16 cellular contexts compared by ENCODE assay signal in genomic region chr2:224024270-224024669, GRCh38. TPM values are rescaled to one million over a fixed set of nuclear protein-coding genes. Genes with fewer than 3 reads are reported as not detected.
DNase-seq lines count a peak whose midpoint lies in the region; ATAC-seq and TF ChIP-seq lines count a peak whose summit lies in the region.
"Had no signal": no experiment of that assay in that cellular context is flagged by ENCODE, and none has a peak within 500 bp of the region (broad histone marks: within the 10 kb centered on the region; RNA-seq: fewer than 3 reads in every experiment).

No MANE protein-coding gene starts in this region.

- DNase-seq in activated naive CD4-positive, alpha-beta T cell treated with Interleukin-2 at 50 U/mL for 16 hours: no peak
- no peak for DNase-seq in endothelial cell (ENCODE audit: low spot score)
- DNase-seq in stimulated activated CD4-positive, alpha-beta T cell treated with anti-CD3 and anti-CD28 coated beads, Interleukin-2, amount 100 ng/mL, for 48 hours: no peak
- DNase-seq in psoas muscle: no peak
- DNase-seq in type B pancreatic cell (ENCODE audit: extremely low spot score, unreplicated experiment): no peak
- DNase-seq: activated CD8-positive, alpha-beta memory T cell treated with anti-CD3 and anti-CD28 coated beads, Interleukin-2, amount 10 ng/mL, durations not matched to agents 7 days and 5 days; head of caudate nucleus; left ventricle myocardium superior; NCI-H2107; NCI-H524; thyroid gland had no signal

- H3K27me3 Mint-ChIP-seq in activated naive CD4-positive, alpha-beta T cell treated with anti-CD3 and anti-CD28 coated beads, Interleukin-2, amount 50 U/mL, for 24 hours: no peaks in the 10 kb centered on the region
- peaks cover 8% of the 10 kb centered on the region for H3K27me3 Mint-ChIP-seq in endothelial cell (ENCODE audit: unreplicated experiment)
- H3K27me3 Mint-ChIP-seq in type B pancreatic cell: peaks cover 4% of the 10 kb centered on the region
- H3K27me3 Mint-ChIP-seq: activated CD8-positive, alpha-beta memory T cell treated with anti-CD3 and anti-CD28 coated beads, Interleukin-2, amount 10 ng/mL, durations not matched to agents 7 days and 5 days had no signal

- H3K4me3 ChIP-seq in Loucy (ENCODE audit: low read length, poor library complexity, severe bottlenecking): no peak overlapping the region
- no peak overlapping the region for H3K4me3 ChIP-seq in psoas muscle
- H3K4me3 ChIP-seq: HAP-1, right atrium auricular region, thyroid gland had no signal

- H3K4me2 ChIP-seq in Loucy (ENCODE audit: low read depth, low read length, poor library complexity, severe bottlenecking): peak overlapping the region; percentile 77

- intact Hi-C loops in psoas muscle (cut with DNase I): no loop called here

- H3K4me1 ChIP-seq in Loucy (ENCODE audit: insufficient read depth, low read length, poor library complexity, severe bottlenecking) (peaks cover 53% of the 10 kb centered on the region), psoas muscle (peaks cover 8% of the 10 kb centered on the region)
- H3K4me1 ChIP-seq: HAP-1, right atrium auricular region, thyroid gland had no signal

- H3K9ac ChIP-seq in Loucy (ENCODE audit: low read depth, low read length, poor library complexity, severe bottlenecking): no peak overlapping the region

- H2AFZ ChIP-seq in Loucy (ENCODE audit: low read length): no peak overlapping the region

- TF ChIP-seq CTCF in Loucy (conservative IDR thresholded peaks at IDR 0.05; ENCODE audit: low read length) (no peak), endothelial cell (IDR thresholded peaks at IDR 0.05; ENCODE audit: unreplicated experiment) (no peak), psoas muscle (IDR thresholded peaks at IDR 0.05) (no peak), type B pancreatic cell (conservative IDR thresholded peaks at IDR 0.05) (no peak)

- H3K79me2 ChIP-seq in Loucy (ENCODE audit: insufficient read depth, low read length): no peaks in the 10 kb centered on the region; the same call in 1 of the 2 replicates

- H3K36me3 ChIP-seq in Loucy (ENCODE audit: insufficient read depth, low read length) (no peaks in the 10 kb centered on the region), psoas muscle (ENCODE audit: insufficient read depth in 1 of 2, low read depth in 1 of 2) (no peaks in the 10 kb centered on the region)
- H3K36me3 ChIP-seq: HAP-1, right atrium auricular region, thyroid gland had no signal

- WGBS in psoas muscle, 3 donors: 64 to 66% (median 66%) methylated on average over 4 of the region's 4 CpGs

- H3K9me3 ChIP-seq in Loucy (ENCODE audit: insufficient read depth, low read depth, low read length) (no peaks in the 10 kb centered on the region), psoas muscle (no peaks in the 10 kb centered on the region)
- H3K9me3 ChIP-seq: HAP-1, right atrium auricular region, thyroid gland had no signal

- H3K27me3 ChIP-seq in Loucy (ENCODE audit: insufficient read depth, low read length, poor library complexity, severe bottlenecking): no peaks in the 10 kb centered on the region
- no peaks in the 10 kb centered on the region for H3K27me3 ChIP-seq in psoas muscle (ENCODE audit: insufficient read depth in 3 of 3, low read length in 2 of 3)
- H3K27me3 ChIP-seq: right atrium auricular region, thyroid gland had no signal

- H3K9me2 ChIP-seq in Loucy (replicated peaks; ENCODE audit: low read depth, low read length): no peaks in the 10 kb centered on the region

- peaks cover 19% of the 10 kb centered on the region for H3K36me3 Mint-ChIP-seq in activated naive CD4-positive, alpha-beta T cell treated with anti-CD3 and anti-CD28 coated beads, Interleukin-2, amount 50 U/mL, for 24 hours
- H3K36me3 Mint-ChIP-seq in endothelial cell (ENCODE audit: low read depth, unreplicated experiment): no peaks in the 10 kb centered on the region
- H3K36me3 Mint-ChIP-seq in type B pancreatic cell: no peaks in the 10 kb centered on the region
- H3K36me3 Mint-ChIP-seq: brain had no signal

- peaks cover 75% of the 10 kb centered on the region for H3K4me1 Mint-ChIP-seq in activated naive CD4-positive, alpha-beta T cell treated with anti-CD3 and anti-CD28 coated beads, Interleukin-2, amount 50 U/mL, for 24 hours
- H3K4me1 Mint-ChIP-seq in endothelial cell (ENCODE audit: unreplicated experiment) (peaks cover 39% of the 10 kb centered on the region), type B pancreatic cell (ENCODE audit: unreplicated experiment) (no peaks in the 10 kb centered on the region)

- H3K4me3 Mint-ChIP-seq in activated naive CD4-positive, alpha-beta T cell treated with anti-CD3 and anti-CD28 coated beads, Interleukin-2, amount 50 U/mL, for 24 hours: peak overlapping the region; percentile 39
- no peak overlapping the region for H3K4me3 Mint-ChIP-seq in endothelial cell (ENCODE audit: unreplicated experiment)
- no peak overlapping the region for H3K4me3 Mint-ChIP-seq in type B pancreatic cell
- H3K4me3 Mint-ChIP-seq: activated CD8-positive, alpha-beta memory T cell treated with anti-CD3 and anti-CD28 coated beads, Interleukin-2, amount 10 ng/mL, durations not matched to agents 7 days and 5 days; brain had no signal

- peak overlapping the region; percentile 90 for H3K27ac Mint-ChIP-seq in activated naive CD4-positive, alpha-beta T cell treated with anti-CD3 and anti-CD28 coated beads, Interleukin-2, amount 50 U/mL, for 24 hours
- H3K27ac Mint-ChIP-seq in endothelial cell (ENCODE audit: unreplicated experiment): peak overlapping the region; percentile 74
- H3K27ac Mint-ChIP-seq in type B pancreatic cell: no peak overlapping the region
- H3K27ac Mint-ChIP-seq: activated CD8-positive, alpha-beta memory T cell treated with anti-CD3 and anti-CD28 coated beads, Interleukin-2, amount 10 ng/mL, durations not matched to agents 7 days and 5 days; brain had no signal

- ATAC-seq in psoas muscle: no peak
- ATAC-seq: activated CD8-positive, alpha-beta memory T cell treated with anti-CD3 and anti-CD28 coated beads, Interleukin-2, amount 10 ng/mL, durations not matched to agents 7 days and 5 days; left ventricle myocardium superior had no signal

- H4K20me1 ChIP-seq in Loucy (ENCODE audit: insufficient read depth, low read length, poor library complexity, severe bottlenecking): no peaks in the 10 kb centered on the region

- peaks cover 17% of the 10 kb centered on the region for H3K9me3 Mint-ChIP-seq in activated naive CD4-positive, alpha-beta T cell treated with anti-CD3 and anti-CD28 coated beads, Interleukin-2, amount 50 U/mL, for 24 hours
- H3K9me3 Mint-ChIP-seq in endothelial cell (ENCODE audit: unreplicated experiment) (no peaks in the 10 kb centered on the region), type B pancreatic cell (peaks cover 10% of the 10 kb centered on the region)

- H3F3A ChIP-seq in Loucy (ENCODE audit: low read depth): no peaks in the 10 kb centered on the region

- no peak overlapping the region for H3K27ac ChIP-seq in psoas muscle
- H3K27ac ChIP-seq: right atrium auricular region, thyroid gland had no signal

RNA-seq across cellular contexts. Expression of gene SERPINE2, which starts 14.8 kb away (rescaled TPM):
- total RNA-seq in endothelial cell (ENCODE audit: unreplicated experiment): 40.4 TPM
- total RNA-seq in psoas muscle: 10 to 100 TPM in 2 of 4 donors, 1 to 10 TPM in 2; 2.1 to 20.8 (median 8.8) TPM
- 1 to 10 TPM; 2.1 to 2.7 (median 2.4) TPM for polyA plus RNA-seq in psoas muscle
- total RNA-seq in type B pancreatic cell (ENCODE audit: low replicate concordance): 23.0 and 37.4 TPM in 2 replicates
